ENCODE assay signal across 15 cellular contexts in genomic region chr11:69383946-69384547, GRCh38.
"Had no signal": no experiment of that assay in that cellular context is flagged by ENCODE, and none has a peak within 500 bp of the region (broad histone marks: within the 10 kb centered on the region; RNA-seq: fewer than 3 reads in every experiment).

No MANE protein-coding gene starts in this region.

- H3K4me3 Mint-ChIP-seq: neural crest cell; T-helper 2 cell treated with Interferon-gamma antibody and Interleukin-4, amounts not matched to agents 5 μg/mL and 100 μg/mL, for 36 hours had no signal

- H3K27ac ChIP-seq: adrenal gland, dorsolateral prefrontal cortex, gastroesophageal sphincter, heart right ventricle, parathyroid adenoma, skin epidermis, upper lobe of right lung had no signal

- H3K27ac Mint-ChIP-seq: T-helper 2 cell treated with Interferon-gamma antibody and Interleukin-4, amounts not matched to agents 5 μg/mL and 100 μg/mL, for 36 hours had no signal

- H3K4me3 ChIP-seq: adrenal gland, gastroesophageal sphincter, heart right ventricle, skin epidermis, upper lobe of right lung had no signal

- FAIRE-seq: endometrium had no signal

- H3K36me3 ChIP-seq: adrenal gland, gastroesophageal sphincter, heart right ventricle, upper lobe of right lung had no signal

- H3K9ac ChIP-seq: parathyroid adenoma had no signal

- H3K27me3 ChIP-seq: adrenal gland, dorsolateral prefrontal cortex, gastroesophageal sphincter, heart right ventricle, upper lobe of right lung had no signal

- ATAC-seq: gastroesophageal sphincter; heart right ventricle; stimulated activated naive CD8-positive, alpha-beta T cell treated with anti-CD3 and anti-CD28 coated beads, Interleukin-15, Interleukin-2, amounts not matched to agents 100 U/mL and 50 U/mL, for 24 hours; upper lobe of right lung had no signal

- H3K4me1 ChIP-seq: adrenal gland, gastroesophageal sphincter, parathyroid adenoma, upper lobe of right lung had no signal

- DNase-seq: activated CD4-positive, alpha-beta T cell treated with anti-CD3 and anti-CD28 coated beads, Interleukin-2, amount 50 U/mL, for 48 hours; activated naive CD4-positive, alpha-beta T cell; heart right ventricle; stimulated activated CD4-positive, alpha-beta T cell treated with anti-CD3 and anti-CD28 coated beads, Interleukin-4, amount 100 ng/mL, for 4 hours; stimulated activated CD8-positive, alpha-beta memory T cell treated with anti-CD3 and anti-CD28 coated beads, Interleukin-4, amount 100 ng/mL, for 48 hours; stimulated activated naive CD8-positive, alpha-beta T cell treated with anti-CD3 and anti-CD28 coated beads, Interleukin-15, Interleukin-2, amounts not matched to agents 100 U/mL and 50 U/mL, for 24 hours; upper lobe of right lung had no signal
